Comparison of ENCODE assay signal across 8 cellular contexts in the genomic region with DNA sequence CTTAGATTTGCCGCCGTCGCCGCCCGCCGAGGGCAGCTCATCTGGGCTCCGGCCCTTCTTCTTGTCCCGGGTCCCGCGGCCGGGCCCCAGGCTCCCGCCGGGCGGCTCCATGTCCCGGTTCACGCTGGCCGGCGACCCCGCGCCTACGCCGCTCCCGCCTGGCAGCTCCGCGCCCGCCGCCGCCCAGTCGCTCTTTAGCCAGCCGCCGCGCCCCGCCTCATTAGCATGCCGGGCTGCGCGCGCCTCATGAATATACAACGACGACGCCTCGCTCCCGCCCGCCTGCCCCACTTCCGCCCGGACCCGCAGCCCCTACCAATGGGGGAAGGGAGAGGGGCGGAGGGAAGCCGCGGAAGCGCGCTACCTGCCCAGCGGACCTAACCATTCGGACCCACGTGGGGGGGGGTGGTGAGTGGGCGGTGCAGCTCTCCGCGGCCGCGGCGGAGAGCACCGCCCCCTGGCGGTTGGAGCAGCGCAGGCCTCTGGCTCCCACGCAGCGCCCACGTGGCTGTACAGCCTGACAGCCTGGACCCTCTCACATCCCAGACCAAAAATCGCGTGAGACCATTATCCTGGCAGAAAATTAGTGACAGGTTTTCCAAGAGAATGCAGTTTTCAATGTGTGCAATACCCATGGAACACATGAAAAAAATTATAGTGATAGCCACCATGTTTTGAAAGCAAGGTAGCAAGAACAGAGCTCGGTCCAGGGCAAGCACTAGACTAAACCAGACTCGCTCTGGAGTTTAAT. TPM values are rescaled to one million over a fixed set of nuclear protein-coding genes. Genes with fewer than 3 reads are reported as not detected.
DNase-seq lines count a peak whose midpoint lies in the region; ATAC-seq and TF ChIP-seq lines count a peak whose summit lies in the region.

A gene (minus strand): TSS at position 197 of the 751 bp plus-strand sequence. CDS start 86 bp downstream, at position 111.

- H3K9me3 Mint-ChIP-seq in CD14-positive monocyte, result peaks cover 0 to 3% (median 0%) of the 10 kb centered on the region in 7 donors
- no peaks in the 10 kb centered on the region for H3K9me3 Mint-ChIP-seq in activated CD4-positive, alpha-beta T cell treated with anti-CD3 and anti-CD28 coated beads, Interleukin-2, amount 10 ng/mL, durations not matched to agents 24 days and 14 days

- DNase-seq in CD14-positive monocyte (ENCODE audit: low spot score) (peak; percentile 98), NCI-H526 treated with DMSO at 0.1 percent for 48 hours (lab: John Stamatoyannopoulos, UW) (peak; percentile 92), coronary artery (ENCODE audit: low spot score) (peak; percentile 98), left lung (peak; percentile 98 to 99)
- DNase-seq in activated CD4-positive, alpha-beta T cell treated with anti-CD3 and anti-CD28 coated beads, Interleukin-2, amount 10 ng/mL, durations not matched to agents 24 days and 14 days, result peak; percentile 98
- peak; percentile 98 to 99 for DNase-seq in stimulated activated CD4-positive, alpha-beta T cell treated with anti-CD3 and anti-CD28 coated beads, Interleukin-2, amount 100 ng/mL, for 48 hours

- H3K36me3 Mint-ChIP-seq in CD14-positive monocyte, result peaks cover 29 to 43% of the 10 kb centered on the region in 2 donors
- H3K36me3 Mint-ChIP-seq in activated CD4-positive, alpha-beta T cell treated with anti-CD3 and anti-CD28 coated beads, Interleukin-2, amount 10 ng/mL, durations not matched to agents 24 days and 14 days (ENCODE audit: low read depth), result peaks cover 43% of the 10 kb centered on the region

- H3K27ac Mint-ChIP-seq in CD14-positive monocyte, result peak within 1 kb of the TSS; percentile 95 to 97 (median 96)
- peak within 1 kb of the TSS; percentile 99 for H3K27ac Mint-ChIP-seq in activated CD4-positive, alpha-beta T cell treated with anti-CD3 and anti-CD28 coated beads, Interleukin-2, amount 10 ng/mL, durations not matched to agents 24 days and 14 days

- H3K9me3 ChIP-seq in left lung, result no peaks in the 10 kb centered on the region

- H3K4me1 Mint-ChIP-seq in CD14-positive monocyte, result peaks cover 59% of the 10 kb centered on the region
- H3K4me1 Mint-ChIP-seq in activated CD4-positive, alpha-beta T cell treated with anti-CD3 and anti-CD28 coated beads, Interleukin-2, amount 10 ng/mL, durations not matched to agents 24 days and 14 days, result peaks cover 57% of the 10 kb centered on the region

- intact Hi-C loops in CD14-positive monocyte (cut with micrococcal nuclease), result loop anchor here (1.0 to 5.0 kb wide), 3 partner anchors 26 to 37 kb away; no protein-coding TSS in a partner anchor
- intact Hi-C loops in activated CD4-positive, alpha-beta T cell treated with anti-CD3 and anti-CD28 coated beads, Interleukin-2, amount 10 ng/mL, durations not matched to agents 24 days and 14 days (cut with micrococcal nuclease), result loop anchor here (1.0 kb wide), 5 partner anchors 14 to 55 kb away; a partner anchor contains a TSS
- intact Hi-C loops in left lung (cut with DNase I), result loop anchor here in 1 of 2 donors (2.0 kb wide), 1 partner anchor 26 kb away; no protein-coding TSS in a partner anchor

- peaks cover 0 to 59% of the 10 kb centered on the region in 2 donors for H3K4me1 ChIP-seq in left lung

- TF ChIP-seq CTCF in CD14-positive monocyte (IDR thresholded peaks at IDR 0.05) (peak; percentile 95), coronary artery (IDR thresholded peaks at IDR 0.05) (peak; percentile 96), left lung (IDR thresholded peaks at IDR 0.05) (peak; percentile 93 to 98)

- peak within 1 kb of the TSS; percentile 99 for H3K4me3 Mint-ChIP-seq in CD14-positive monocyte
- peak within 1 kb of the TSS; percentile 100 for H3K4me3 Mint-ChIP-seq in activated CD4-positive, alpha-beta T cell treated with anti-CD3 and anti-CD28 coated beads, Interleukin-2, amount 10 ng/mL, durations not matched to agents 24 days and 14 days

- H3K27me3 ChIP-seq in left lung, result no peaks in the 10 kb centered on the region

- ATAC-seq in GM19328 (IDR thresholded peaks at IDR 0.05; ENCODE audit: unreplicated experiment), result peak; percentile 77
- peak; percentile 78 for ATAC-seq in HG03520 (IDR thresholded peaks at IDR 0.05; ENCODE audit: unreplicated experiment)
- peak; percentile 95 for ATAC-seq in left lung

- peak within 1 kb of the TSS; percentile 91 to 98 for H3K27ac ChIP-seq in coronary artery
- peak within 1 kb of the TSS; percentile 91 to 99 for H3K27ac ChIP-seq in left lung

- H3K4me3 ChIP-seq in coronary artery (peak within 1 kb of the TSS; percentile 96), left lung (peak within 1 kb of the TSS; percentile 76 to 98)

- H3K36me3 ChIP-seq in left lung, result peaks cover 0 to 42% of the 10 kb centered on the region in 2 donors

- H3K27me3 Mint-ChIP-seq in CD14-positive monocyte (ENCODE audit: low read depth in 3 of 3), result peaks cover 0 to 2% (median 2%) of the 10 kb centered on the region in 3 donors
- no peaks in the 10 kb centered on the region for H3K27me3 Mint-ChIP-seq in activated CD4-positive, alpha-beta T cell treated with anti-CD3 and anti-CD28 coated beads, Interleukin-2, amount 10 ng/mL, durations not matched to agents 24 days and 14 days

RNA-seq across cellular contexts. Expression of the gene that starts here (rescaled TPM):
- 10 to 100 TPM; 60.2 to 98.6 TPM for polyA plus RNA-seq in CD14-positive monocyte
- 225 and 232 TPM in 2 replicates for total RNA-seq in activated CD4-positive, alpha-beta T cell treated with anti-CD3 and anti-CD28 coated beads, Interleukin-2, amount 10 ng/mL, durations not matched to agents 24 days and 14 days
- total RNA-seq in left lung, result 100 to 1,000 TPM; 122 to 137 TPM

Comparison
In these comparisons a context has a peak if more than half of its experiments do, and no peak if none do; other contexts are left out.
1. Peak in every context shown above with its lines: DNase-seq, ATAC-seq, H3K4me3 ChIP-seq and H3K27ac ChIP-seq.